3 cellular contexts compared by ENCODE assay signal in the genomic region with DNA sequence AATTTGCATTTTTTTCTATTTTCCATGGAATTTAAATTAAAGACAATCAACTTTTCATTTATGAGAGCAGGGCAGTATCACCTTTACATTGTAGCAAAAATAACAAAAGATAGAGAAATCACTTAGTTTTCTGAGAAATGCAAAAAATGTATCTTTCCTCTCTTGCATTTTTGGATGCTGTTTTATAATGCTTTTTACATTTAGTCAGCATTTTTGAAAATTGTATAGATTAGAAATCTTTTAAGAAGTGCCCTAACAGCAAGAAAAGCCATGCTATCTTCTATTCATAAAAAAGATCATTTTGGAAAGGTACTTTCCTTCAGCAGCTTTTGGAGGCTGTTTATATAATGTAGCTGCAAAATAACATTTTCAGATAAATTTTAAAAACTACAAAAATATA.
TF ChIP-seq lines count a peak whose summit lies in the region.

No MANE protein-coding gene starts in this region.

TF ChIP-seq in HepG2, 621 proteins besides CTCF, POLR2A, EP300 and RAD21:
- TF ChIP-seq MAFK (conservative IDR thresholded peaks at IDR 0.05 in 1 of 2, IDR thresholded peaks at IDR 0.05 in 1 of 2; ENCODE audit: low read length in 2 of 2) (peak; percentile 62 to 89), ZMYM3 (CRISPR knock-in tag; IDR thresholded peaks at IDR 0.05) (no peak), MAFF (IDR thresholded peaks at IDR 0.05; ENCODE audit: low read depth, low read length) (peak; percentile 80)
TF ChIP-seq in HepG2: peak in this region for 2.

TF ChIP-seq in IMR-90, 13 proteins besides CTCF, POLR2A, EP300 and RAD21:
- TF ChIP-seq MAFK (IDR thresholded peaks at IDR 0.05; ENCODE audit: low read depth, low read length) (peak; percentile 74), RFX5 (IDR thresholded peaks at IDR 0.05; ENCODE audit: low read depth, low read length) (no peak)

TF ChIP-seq in K562, 482 proteins besides CTCF, POLR2A, EP300 and RAD21:
- TF ChIP-seq ADNP (tag; IDR thresholded peaks at IDR 0.05) (no peak), C11orf30 (IDR thresholded peaks at IDR 0.05; ENCODE audit: low read depth) (peak; percentile 11; the same call in 1 of the 2 replicates), ZNF316 (IDR thresholded peaks at IDR 0.05) (peak; percentile 33; the same call in 1 of the 2 replicates)
